8 cellular contexts compared by ENCODE assay signal in genomic region chr12:49188205-49188915, GRCh38. TPM values are rescaled to one million over a fixed set of nuclear protein-coding genes. Genes with fewer than 3 reads are reported as not detected.
A peak's percentile ranks its signal among the peaks of the same experiment; 100 is the strongest.
DNase-seq lines count a peak whose midpoint lies in the region; ATAC-seq, FAIRE-seq and TF ChIP-seq lines count a peak whose summit lies in the region.

No MANE protein-coding gene starts in this region.

- intact Hi-C loops in adrenal gland (cut with DNase I): loop anchor here (5.0 to 10.0 kb wide), 4 partner anchors 44 to 56 kb away; partner anchors contain the start of gene TUBA1B (in 2 of the 2)

- in situ Hi-C loops in KBM-7 (cut with MboI; ENCODE audit: low pct_unique_long_range_greater_than_20kb, low sequenced_read_pairs): no loop called here

- peak overlapping the region; percentile 98 for H3K9ac ChIP-seq in rectal smooth muscle tissue (ENCODE audit: low read length)

- peaks cover 0 to 19% of the 10 kb centered on the region in 2 donors for H3K36me3 ChIP-seq in adrenal gland (replicated peaks in 1 of 2)
- peaks cover 28% of the 10 kb centered on the region for H3K36me3 ChIP-seq in right atrium auricular region
- peaks cover 3% of the 10 kb centered on the region for H3K36me3 ChIP-seq in rectal smooth muscle tissue (ENCODE audit: control insufficient read depth, insufficient read depth, low read length)

- peak overlapping the region; percentile 94 to 98 (median 98) for H3K4me3 Mint-ChIP-seq in T-cell

- POLR2A ChIA-PET in T-cell (lab: Charles Lee): interaction anchor here (0.5 to 4.2 kb wide), 19 partner anchors 12 to 655 kb away, joined by 3 to 61 read pairs (median 3); partner anchors contain the start of genes TUBA1B (in 2 of the 2), ARF3 (in 1 of the 2) and BCDIN3D (in 1 of the 2)

- no peaks in the 10 kb centered on the region for H3K27me3 Mint-ChIP-seq in T-cell

- H3K27me3 ChIP-seq in adrenal gland (no peaks in the 10 kb centered on the region), right atrium auricular region (no peaks in the 10 kb centered on the region), rectal smooth muscle tissue (ENCODE audit: control insufficient read depth, insufficient read depth, low read length) (no peaks in the 10 kb centered on the region)

- peaks cover 26 to 30% (median 29%) of the 10 kb centered on the region in 3 donors for H3K4me1 Mint-ChIP-seq in T-cell

- H3K9me3 Mint-ChIP-seq in T-cell: no peaks in the 10 kb centered on the region

- peak overlapping the region; percentile 99 for H3K27ac Mint-ChIP-seq in T-cell

- H3K27ac ChIP-seq in adrenal gland (peak overlapping the region; percentile 73 to 98 (median 90)), right atrium auricular region (peak overlapping the region; percentile 97 to 100), rectal smooth muscle tissue (ENCODE audit: low read depth, low read length) (peak overlapping the region; percentile 100)

- no peak for FAIRE-seq in urothelium cell line (lab: Jason Lieb, UNC)

- H3K4me3 ChIP-seq in adrenal gland (peak overlapping the region; percentile 25 to 99 (median 63)), right atrium auricular region (peak overlapping the region; percentile 81 to 98), rectal smooth muscle tissue (ENCODE audit: low read length) (peak overlapping the region; percentile 98)

- TF ChIP-seq POLR2A in adrenal gland (IDR thresholded peaks at IDR 0.05): peak in 1 of 2 donors; percentile 3

- ATAC-seq in GM21717 (IDR thresholded peaks at IDR 0.05; ENCODE audit: unreplicated experiment): peak; percentile 47
- ATAC-seq in T-cell (replicated peaks in 1 of 4): peak; percentile 55 to 60 (median 56)

- TF ChIP-seq CTCF in adrenal gland (IDR thresholded peaks at IDR 0.05) (peak in 1 of 6 experiments; percentile 22), right atrium auricular region (IDR thresholded peaks at IDR 0.05) (no peak)

- no peaks in the 10 kb centered on the region for H3K9me3 ChIP-seq in adrenal gland (replicated peaks in 1 of 3)
- H3K9me3 ChIP-seq in right atrium auricular region: no peaks in the 10 kb centered on the region

- peaks cover 30% of the 10 kb centered on the region for H3K36me3 Mint-ChIP-seq in T-cell

- DNase-seq in ELF-1 (ENCODE audit: low read depth, low spot score): peak; percentile 60
- peak; percentile 80 for DNase-seq in KBM-7
- peak; percentile 59 to 88 (median 81) for DNase-seq in T-cell
- peak; percentile 77 to 90 (median 79) for DNase-seq in adrenal gland
- peak; percentile 85 for DNase-seq in right atrium auricular region (ENCODE audit: low spot score)
- DNase-seq in urothelium cell line (ENCODE audit: low spot score): peak; percentile 57

- CTCF ChIA-PET in T-cell (lab: Charles Lee): interaction anchor here (0.6 to 2.1 kb wide), 7 partner anchors 14 to 375 kb away, joined by 3 to 18 read pairs (median 4); partner anchors contain the start of genes LMBR1L (in 1 of the 2) and TUBA1B (in 1 of the 2)

- 1% methylated on average over 14 to 52 of the region's 52 CpGs for WGBS in adrenal gland, 4 donors

- H3K4me1 ChIP-seq in adrenal gland (replicated peaks in 1 of 2): peaks cover 9 to 19% of the 10 kb centered on the region in 2 donors
- peaks cover 0 to 15% of the 10 kb centered on the region in 2 donors for H3K4me1 ChIP-seq in right atrium auricular region
- peaks cover 10% of the 10 kb centered on the region for H3K4me1 ChIP-seq in rectal smooth muscle tissue (ENCODE audit: control insufficient read depth, insufficient read depth, low read length)

RNA-seq across cellular contexts. Expression of gene TUBA1A, which starts 0.5 kb away (rescaled TPM):
- total RNA-seq in T-cell (100 to 1,000 TPM in 3 of 5 donors, 10 to 100 TPM in 2; 89.3 to 310 (median 100) TPM), adrenal gland (100 to 1,000 TPM in 6 of 8 donors, 10 to 100 TPM in 2; 59.1 to 227 (median 144) TPM), right atrium auricular region (100 to 1,000 TPM; 131 to 241 TPM)
- 100 to 1,000 TPM in 1 of 3 donors, 10 to 100 TPM in 2; 64.7 to 235 (median 81.1) TPM for polyA plus RNA-seq in adrenal gland

RNA-seq across cellular contexts. Expression of gene TUBA1B, which starts 57.2 kb away (rescaled TPM):
- total RNA-seq in T-cell (100 to 1,000 TPM; 167 to 232 (median 205) TPM), adrenal gland (100 to 1,000 TPM; 174 to 669 (median 377) TPM), right atrium auricular region (100 to 1,000 TPM; 348 to 654 TPM)
- 100 to 1,000 TPM; 190 to 830 (median 244) TPM for polyA plus RNA-seq in adrenal gland

Comparison
In these comparisons a context has a peak if more than half of its experiments do, and no peak if none do; other contexts are left out.
1. Peak in every context shown above with its lines: DNase-seq, ATAC-seq, H3K4me3 ChIP-seq and H3K27ac ChIP-seq.